Comparison of ENCODE assay signal across 11 cellular contexts in the genomic region with DNA sequence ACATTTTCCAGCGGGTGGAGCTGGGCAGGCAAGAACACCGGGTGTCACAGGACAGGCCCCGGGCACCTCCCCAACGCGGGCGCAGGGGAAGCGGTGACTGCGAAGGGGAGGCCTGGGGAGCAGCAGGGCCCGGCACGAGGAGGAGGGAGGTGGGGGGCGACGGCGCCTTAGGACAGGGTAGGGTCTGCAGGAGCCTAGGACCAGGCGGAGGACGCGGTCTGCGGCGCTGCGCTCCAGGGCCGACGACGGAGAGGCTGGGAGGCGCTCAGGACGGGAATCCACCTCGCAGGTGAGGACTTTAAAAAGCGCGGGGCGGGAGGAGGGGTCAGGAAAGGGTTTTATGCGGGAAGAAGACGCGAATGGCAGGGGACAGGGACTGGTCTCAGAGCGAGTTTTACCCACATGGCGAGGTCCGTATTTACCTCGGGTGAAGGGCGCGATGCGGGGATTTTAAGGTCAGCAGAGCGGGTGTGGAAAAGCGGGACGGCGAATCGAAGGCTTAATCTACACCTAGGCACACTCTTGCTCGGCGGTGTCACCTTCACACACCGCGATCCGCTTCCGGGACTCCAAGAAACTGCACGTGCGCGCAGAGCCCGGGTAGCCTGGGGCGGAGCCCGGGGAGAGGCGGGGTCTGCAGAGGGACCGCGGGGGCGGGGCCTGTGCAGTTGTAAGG. TPM values are rescaled to one million over a fixed set of nuclear protein-coding genes. Genes with fewer than 3 reads are reported as not detected.
DNase-seq lines count a peak whose midpoint lies in the region; ATAC-seq, FAIRE-seq and TF ChIP-seq lines count a peak whose summit lies in the region.
"Had no signal": no experiment of that assay in that cellular context is flagged by ENCODE, and none has a peak within 500 bp of the region (broad histone marks: within the 10 kb centered on the region; RNA-seq: fewer than 3 reads in every experiment).

No MANE protein-coding gene starts in this region.

- H3K79me2 ChIP-seq in H1 (ENCODE audit: control insufficient read depth in 1 of 2, insufficient read depth in 2 of 2, low read length in 2 of 2) = no peaks in the 10 kb centered on the region

- H3K36me3 Mint-ChIP-seq in activated CD8-positive, alpha-beta memory T cell treated with anti-CD3 and anti-CD28 coated beads, Interleukin-2, amount 10 ng/mL, durations not matched to agents 7 days and 5 days = peaks cover 10% of the 10 kb centered on the region

- H3K4me1 ChIP-seq in H1 (replicated peaks in 1 of 4; ENCODE audit: control insufficient read depth in 3 of 4, insufficient read depth in 4 of 4, low read length in 3 of 4) (0 out of 7 replicates have a peak, but pooled peaks cover 0 to 4% (median 0%) of the 10 kb centered on the region in 4 experiments), small intestine (ENCODE audit: control insufficient read depth in 2 of 2, insufficient read depth in 1 of 2, low read depth in 1 of 2, low read length in 1 of 2) (no peaks in the 10 kb centered on the region), tibial artery (no peaks in the 10 kb centered on the region), esophagus squamous epithelium (peaks cover 0 to 7% (median 0%) of the 10 kb centered on the region in 3 donors)

- H3K36me3 ChIP-seq in BJ (ENCODE audit: control insufficient read depth, insufficient read depth, low read length) (no peaks in the 10 kb centered on the region), H1 (ENCODE audit: control insufficient read depth in 2 of 4, insufficient read depth in 4 of 4, low read length in 3 of 4) (no peaks in the 10 kb centered on the region), small intestine (ENCODE audit: control insufficient read depth in 2 of 2, insufficient read depth in 2 of 2, low read length in 2 of 2) (no peaks in the 10 kb centered on the region), tibial artery (peaks cover 4 to 5% (median 4%) of the 10 kb centered on the region in 3 donors), esophagus squamous epithelium (no peaks in the 10 kb centered on the region)
- H3K36me3 ChIP-seq: ovary had no signal

- no peaks in the 10 kb centered on the region; the same call in 1 of the 2 replicates for H3K79me1 ChIP-seq in H1 (ENCODE audit: low read depth, low read length)

- H2BK12ac ChIP-seq in H1 (ENCODE audit: low read depth, low read length) = 0 out of 2 replicates have a peak overlapping the region, but pooled peaks have one; percentile 43

- H3K4me3 Mint-ChIP-seq in activated CD8-positive, alpha-beta memory T cell treated with anti-CD3 and anti-CD28 coated beads, Interleukin-2, amount 10 ng/mL, durations not matched to agents 7 days and 5 days = no peak overlapping the region

- intact Hi-C loops in tibial artery (cut with DNase I; ENCODE audit: low total_unique reads) (no loop called here), esophagus squamous epithelium (cut with DNase I) (no loop called here)

- no peak overlapping the region for H2AK5ac ChIP-seq in H1 (ENCODE audit: low read depth, low read length)

- H3K4ac ChIP-seq in H1 (replicated peaks; ENCODE audit: insufficient read length, low read depth, low read length) = no peak overlapping the region

- POLR2A ChIA-PET in BJ (lab: Charles Lee) = no interaction called here
- POLR2A ChIA-PET in H1 (lab: Charles Lee; ENCODE audit: partially characterized antibody) = no interaction called here

- no peak for TF ChIP-seq EP300 in H1 (IDR thresholded peaks at IDR 0.05; ENCODE audit: borderline replicate concordance in 1 of 2, low read depth in 2 of 2, low read length in 2 of 2)

- no peak for TF ChIP-seq RAD21 in H1 (IDR thresholded peaks at IDR 0.05 in 1 of 2, conservative IDR thresholded peaks at IDR 0.05 in 1 of 2; ENCODE audit: low read depth in 2 of 2, low read length in 2 of 2)

- no peak overlapping the region for H3K23ac ChIP-seq in H1 (ENCODE audit: insufficient read length)

- peak overlapping the region; percentile 78; the same call in 1 of the 2 replicates for H3K18ac ChIP-seq in H1 (ENCODE audit: extremely low read depth, low read length)

- no peaks in the 10 kb centered on the region for H3K4me1 Mint-ChIP-seq in activated CD8-positive, alpha-beta memory T cell treated with anti-CD3 and anti-CD28 coated beads, Interleukin-2, amount 10 ng/mL, durations not matched to agents 7 days and 5 days

- H3K27me3 ChIP-seq in BJ (ENCODE audit: control insufficient read depth, insufficient read depth, low read length) (no peaks in the 10 kb centered on the region), H1 (replicated peaks in 1 of 4; ENCODE audit: control insufficient read depth in 3 of 4, extremely low read depth in 1 of 4, insufficient read depth in 3 of 4, low read length in 3 of 4) (peaks cover 5 to 16% (median 14%) of the 10 kb centered on the region in 4 experiments; a peak in 6 of 7 replicates), small intestine (ENCODE audit: control insufficient read depth in 2 of 2, insufficient read depth in 2 of 2, low read length in 2 of 2) (peaks cover 0 to 5% of the 10 kb centered on the region in 2 donors), tibial artery (no peaks in the 10 kb centered on the region), esophagus squamous epithelium (peaks cover 0 to 13% (median 0%) of the 10 kb centered on the region in 4 donors)
- H3K27me3 ChIP-seq: ovary had no signal

- peak overlapping the region; percentile 31 for H2AFZ ChIP-seq in H1 (ENCODE audit: low read length)

- 0 out of 2 replicates have a peak, but pooled peaks cover 2% of the 10 kb centered on the region for H3K23me2 ChIP-seq in H1 (ENCODE audit: low read depth, low read length)

- H3K27ac ChIP-seq in H1 (ENCODE audit: low read depth, low read length) (no peak overlapping the region), small intestine (ENCODE audit: low read depth in 1 of 2, low read length in 1 of 2) (no peak overlapping the region), tibial artery (no peak overlapping the region), esophagus squamous epithelium (no peak overlapping the region)
- H3K27ac ChIP-seq: dorsolateral prefrontal cortex, ovary had no signal

- no peak for DNase-seq in BJ (ENCODE audit: low read depth)
- DNase-seq in LNCaP clone FGC (ENCODE audit: low read depth) = peak; percentile 45
- DNase-seq in H1 (ENCODE audit: low read depth in 1 of 2, low spot score in 2 of 2) = peak; percentile 57 to 90
- DNase-seq in mucosa of gallbladder (ENCODE audit: low spot score) = peak; percentile 38
- no peak for DNase-seq in small intestine
- no peak for DNase-seq in tibial artery
- DNase-seq in esophagus squamous epithelium (lab: John Stamatoyannopoulos, UW) = no peak
- DNase-seq in activated CD8-positive, alpha-beta memory T cell treated with anti-CD3 and anti-CD28 coated beads, Interleukin-2, amount 10 ng/mL, durations not matched to agents 7 days and 5 days = no peak

- peak overlapping the region; percentile 76 to 87 for H3K4me2 ChIP-seq in H1 (ENCODE audit: insufficient read depth in 1 of 2, low read depth in 2 of 2, low read length in 2 of 2)

- TF ChIP-seq CTCF in BJ (IDR thresholded peaks at IDR 0.05; ENCODE audit: insufficient read depth, low read depth, low read length) (no peak), LNCaP clone FGC (IDR thresholded peaks at IDR 0.05; ENCODE audit: control insufficient read depth, extremely low read depth, insufficient read depth) (no peak), H1 (IDR thresholded peaks at IDR 0.05; ENCODE audit: control extremely low read depth in 1 of 3, insufficient read depth in 1 of 3, low read depth in 1 of 3, low read length in 3 of 3) (no peak), tibial artery (IDR thresholded peaks at IDR 0.05) (no peak), esophagus squamous epithelium (IDR thresholded peaks at IDR 0.05) (no peak)

- no peak overlapping the region for H2BK120ac ChIP-seq in H1 (replicated peaks; ENCODE audit: low read depth, low read length)

- H3K9ac ChIP-seq in H1 (replicated peaks in 1 of 4; ENCODE audit: extremely low read depth in 1 of 4, low read depth in 3 of 4, low read length in 3 of 4) = peak overlapping the region in 3 of 4 experiments; percentile 1 to 56 (median 48); a peak in 3 of 7 replicates

- peak overlapping the region; percentile 74 for H4K91ac ChIP-seq in H1 (replicated peaks; ENCODE audit: insufficient read length, low read length)

- H3K9me3 Mint-ChIP-seq in activated CD8-positive, alpha-beta memory T cell treated with anti-CD3 and anti-CD28 coated beads, Interleukin-2, amount 10 ng/mL, durations not matched to agents 7 days and 5 days (ENCODE audit: low read depth) = peaks cover 24% of the 10 kb centered on the region

- TF ChIP-seq POLR2A in H1 (IDR thresholded peaks at IDR 0.05; ENCODE audit: control extremely low read depth in 1 of 2, low read depth in 2 of 2, low read length in 2 of 2) = 0 out of 3 replicates have a peak, but pooled peaks of 1 of the 2 experiments have one; percentile 42
- no peak for TF ChIP-seq POLR2A in esophagus squamous epithelium (IDR thresholded peaks at IDR 0.05)

- WGBS in H1 (ENCODE audit: extremely low coverage in 1 of 2, insufficient coverage in 1 of 2, insufficient read length in 1 of 2, insufficient replicate concordance in 2 of 2, low coverage in 1 of 2, low lambda C conversion rate in 2 of 2, missing lambda C conversion rate in 1 of 2), 2 experiments = 7% methylated on average over 55 of the region's 59 CpGs; no CpG with 5 or more reads in 1 of the 2 experiments
- 8 to 33% (median 28%) methylated on average over 58 to 59 of the region's 59 CpGs for WGBS in small intestine, 3 donors
- 13 to 16% methylated on average over 23 to 35 of the region's 59 CpGs for WGBS in esophagus squamous epithelium, 2 donors

- no peaks in the 10 kb centered on the region for H3K27me3 Mint-ChIP-seq in activated CD8-positive, alpha-beta memory T cell treated with anti-CD3 and anti-CD28 coated beads, Interleukin-2, amount 10 ng/mL, durations not matched to agents 7 days and 5 days

- CTCF ChIA-PET in BJ (lab: Yijun Ruan, JAX) (no interaction called here), H1 (lab: Charles Lee; ENCODE audit: partially characterized antibody) (no interaction called here)
- CTCF ChIA-PET in activated CD8-positive, alpha-beta memory T cell treated with anti-CD3 and anti-CD28 coated beads, Interleukin-2, amount 10 ng/mL, durations not matched to agents 7 days and 5 days (lab: Charles Lee) = no interaction called here

- H2BK5ac ChIP-seq in H1 (ENCODE audit: low read depth, low read length) = no peak overlapping the region

- peak overlapping the region; percentile 86 for H4K5ac ChIP-seq in H1 (ENCODE audit: insufficient read length, low read depth, low read length)

- H4K20me1 ChIP-seq in H1 (replicated peaks in 1 of 2; ENCODE audit: control insufficient read depth in 1 of 2, insufficient read depth in 2 of 2, low read length in 2 of 2) = no peaks in the 10 kb centered on the region

- H3K27ac Mint-ChIP-seq in activated CD8-positive, alpha-beta memory T cell treated with anti-CD3 and anti-CD28 coated beads, Interleukin-2, amount 10 ng/mL, durations not matched to agents 7 days and 5 days = no peak overlapping the region

- no peak for ATAC-seq in activated CD8-positive, alpha-beta memory T cell treated with anti-CD3 and anti-CD28 coated beads, Interleukin-2, amount 10 ng/mL, durations not matched to agents 7 days and 5 days

- H2BK15ac ChIP-seq in H1 (ENCODE audit: low read length) = no peak overlapping the region

- no peak overlapping the region for H2BK20ac ChIP-seq in H1 (ENCODE audit: low read length)

- H3K14ac ChIP-seq in H1 (ENCODE audit: insufficient read length) = no peak overlapping the region

- no peak for FAIRE-seq in H1 (lab: Jason Lieb, UNC)
- no peak for FAIRE-seq in small intestine (lab: Jason Lieb, UNC)

- H4K8ac ChIP-seq in H1 (ENCODE audit: extremely low read depth, insufficient read depth, low read length) = no peak overlapping the region

- no peak overlapping the region for H3K56ac ChIP-seq in H1 (replicated peaks; ENCODE audit: insufficient read length, low read depth, low read length)

- H3K4me3 ChIP-seq in BJ (ENCODE audit: low read depth, low read length) (peak overlapping the region; percentile 40), LNCaP clone FGC (ENCODE audit: low read depth, low read length) (peak overlapping the region; percentile 60), H1 (ENCODE audit: extremely low read depth in 1 of 4, insufficient read depth in 2 of 4, low read depth in 3 of 4, low read length in 4 of 4) (peak overlapping the region; percentile 39 to 61 (median 54)), small intestine (ENCODE audit: low read depth in 1 of 2, low read length in 2 of 2) (no peak overlapping the region), tibial artery (no peak overlapping the region), esophagus squamous epithelium (peak overlapping the region in 1 of 4 donors; percentile 6)
- H3K4me3 ChIP-seq: ovary had no signal

- H3K9me3 ChIP-seq in H1 (ENCODE audit: insufficient read depth in 2 of 2, low read depth in 1 of 2, low read length in 1 of 2) = peaks cover 3 to 10% of the 10 kb centered on the region in 2 experiments; a peak in 2 of 4 replicates
- H3K9me3 ChIP-seq in small intestine (ENCODE audit: control insufficient read depth, low read depth) = peaks cover 2% of the 10 kb centered on the region
- peaks cover 15 to 81% (median 67%) of the 10 kb centered on the region in 3 donors for H3K9me3 ChIP-seq in tibial artery
- H3K9me3 ChIP-seq in esophagus squamous epithelium = peaks cover 0 to 88% (median 46%) of the 10 kb centered on the region in 3 donors

RNA-seq across cellular contexts. Expression of a gene that starts 13.5 kb away (rescaled TPM):
- not detected in 2 replicates for polyA plus RNA-seq in BJ (2011; rRNA removed)
- polyA minus RNA-seq in BJ (2011; rRNA and poly(A)+ RNA removed) = not detected in 2 replicates
- not detected in 2 replicates for total RNA-seq in H1 (2021; fragmentation: NEBNext Ultra II Directional; extraction: Animal tissue kit (Norgen Biotek cat#: 25700))
- polyA plus RNA-seq in H1 (2011; rRNA removed) = 0.03 TPM in 1 of 2 replicates, not detected in the other
- polyA plus RNA-seq in H1 (2011; cell fraction: cytosol; rRNA removed) = 0.04 TPM
- not detected for polyA plus RNA-seq in H1 (2011; cell fraction: nucleus; rRNA removed)
- not detected in 4 replicates for polyA plus RNA-seq in H1 (2012, experiment 1 of 2)
- polyA plus RNA-seq in H1 (2012, experiment 2 of 2) = not detected
- polyA plus RNA-seq in H1 (2013, experiment 1 of 2) = 0.08 TPM
- 0.07 TPM for polyA plus RNA-seq in H1 (2013, experiment 2 of 2)
- polyA minus RNA-seq in H1 (2011; rRNA and poly(A)+ RNA removed) = not detected in 2 replicates
- not detected for polyA minus RNA-seq in H1 (2011; cell fraction: cytosol; rRNA and poly(A)+ RNA removed)
- not detected for polyA minus RNA-seq in H1 (2011; cell fraction: nucleus; rRNA and poly(A)+ RNA removed)
- total RNA-seq in mucosa of gallbladder = not detected
- polyA plus RNA-seq in small intestine = not detected
- not detected for total RNA-seq in esophagus squamous epithelium
- not detected for total RNA-seq in activated CD8-positive, alpha-beta memory T cell treated with anti-CD3 and anti-CD28 coated beads, Interleukin-2, amount 10 ng/mL, durations not matched to agents 7 days and 5 days
- total RNA-seq: M059J, ovary had no signal
- polyA plus RNA-seq: ovary had no signal

RNA-seq across cellular contexts. Expression of a gene that starts 44.3 kb away (rescaled TPM):
- not detected in 2 replicates for polyA plus RNA-seq in BJ (2011; rRNA removed)
- not detected in 2 replicates for polyA minus RNA-seq in BJ (2011; rRNA and poly(A)+ RNA removed)
- not detected in 2 replicates for total RNA-seq in H1 (2021; fragmentation: NEBNext Ultra II Directional; extraction: Animal tissue kit (Norgen Biotek cat#: 25700))
- polyA plus RNA-seq in H1 (2011; rRNA removed) = not detected in 2 replicates
- not detected for polyA plus RNA-seq in H1 (2011; cell fraction: cytosol; rRNA removed)
- polyA plus RNA-seq in H1 (2011; cell fraction: nucleus; rRNA removed) = not detected
- not detected in 4 replicates for polyA plus RNA-seq in H1 (2012, experiment 1 of 2)
- not detected for polyA plus RNA-seq in H1 (2012, experiment 2 of 2)
- polyA plus RNA-seq in H1 (2013, experiment 1 of 2) = 0.02 TPM
- polyA plus RNA-seq in H1 (2013, experiment 2 of 2) = not detected
- not detected in 2 replicates for polyA minus RNA-seq in H1 (2011; rRNA and poly(A)+ RNA removed)
- not detected for polyA minus RNA-seq in H1 (2011; cell fraction: cytosol; rRNA and poly(A)+ RNA removed)
- not detected for polyA minus RNA-seq in H1 (2011; cell fraction: nucleus; rRNA and poly(A)+ RNA removed)
- not detected for total RNA-seq in mucosa of gallbladder
- not detected for polyA plus RNA-seq in small intestine
- not detected for total RNA-seq in esophagus squamous epithelium
- not detected for total RNA-seq in activated CD8-positive, alpha-beta memory T cell treated with anti-CD3 and anti-CD28 coated beads, Interleukin-2, amount 10 ng/mL, durations not matched to agents 7 days and 5 days
- total RNA-seq: M059J, ovary had no signal
- polyA plus RNA-seq: ovary had no signal

RNA-seq across cellular contexts. Expression of a gene that starts 45.2 kb away (rescaled TPM):
- 9.0 and 11.5 TPM in 2 replicates for polyA plus RNA-seq in BJ (2011; rRNA removed)
- 18.5 and 22.0 TPM in 2 replicates for polyA minus RNA-seq in BJ (2011; rRNA and poly(A)+ RNA removed)
- 28.3 and 31.2 TPM in 2 replicates for total RNA-seq in H1 (2021; fragmentation: NEBNext Ultra II Directional; extraction: Animal tissue kit (Norgen Biotek cat#: 25700))
- 15.8 and 29.0 TPM in 2 replicates for polyA plus RNA-seq in H1 (2011; rRNA removed)
- polyA plus RNA-seq in H1 (2011; cell fraction: cytosol; rRNA removed) = 43.1 TPM
- 51.6 TPM for polyA plus RNA-seq in H1 (2011; cell fraction: nucleus; rRNA removed)
- polyA plus RNA-seq in H1 (2012, experiment 1 of 2) = 23.1 to 39.7 TPM (median 26.2 TPM) in 4 replicates
- polyA plus RNA-seq in H1 (2012, experiment 2 of 2) = 1.8 TPM
- polyA plus RNA-seq in H1 (2013, experiment 1 of 2) = 23.9 TPM
- 19.6 TPM for polyA plus RNA-seq in H1 (2013, experiment 2 of 2)
- 31.2 and 34.1 TPM in 2 replicates for polyA minus RNA-seq in H1 (2011; rRNA and poly(A)+ RNA removed)
- 21.1 TPM for polyA minus RNA-seq in H1 (2011; cell fraction: cytosol; rRNA and poly(A)+ RNA removed)
- 61.4 TPM for polyA minus RNA-seq in H1 (2011; cell fraction: nucleus; rRNA and poly(A)+ RNA removed)
- total RNA-seq in mucosa of gallbladder = 66.8 TPM
- polyA plus RNA-seq in small intestine = 1 to 10 TPM; 4.6 to 9.0 (median 8.7) TPM
- 10 to 100 TPM; 11.7 to 36.6 (median 13.5) TPM for total RNA-seq in esophagus squamous epithelium
- 10 to 100 TPM; 27.4 to 35.7 TPM for total RNA-seq in activated CD8-positive, alpha-beta memory T cell treated with anti-CD3 and anti-CD28 coated beads, Interleukin-2, amount 10 ng/mL, durations not matched to agents 7 days and 5 days

Comparison
In these comparisons a context has a peak if more than half of its experiments do, and no peak if none do; other contexts are left out.
1. DNase-seq: peak in LNCaP clone FGC (single experiment), H1 (2 of 2) and mucosa of gallbladder (single experiment); none in BJ (single experiment), small intestine (single experiment), tibial artery (0 of 2), esophagus squamous epithelium (single experiment) and activated CD8-positive, alpha-beta memory T cell treated with anti-CD3 and anti-CD28 coated beads, Interleukin-2, amount 10 ng/mL, durations not matched to agents 7 days and 5 days (single experiment).
2. H3K4me3 ChIP-seq: peak in BJ (single experiment), LNCaP clone FGC (single experiment) and H1 (4 of 4); none in small intestine (0 of 2) and tibial artery (0 of 2).